7 cellular contexts compared by ENCODE assay signal in the genomic region with DNA sequence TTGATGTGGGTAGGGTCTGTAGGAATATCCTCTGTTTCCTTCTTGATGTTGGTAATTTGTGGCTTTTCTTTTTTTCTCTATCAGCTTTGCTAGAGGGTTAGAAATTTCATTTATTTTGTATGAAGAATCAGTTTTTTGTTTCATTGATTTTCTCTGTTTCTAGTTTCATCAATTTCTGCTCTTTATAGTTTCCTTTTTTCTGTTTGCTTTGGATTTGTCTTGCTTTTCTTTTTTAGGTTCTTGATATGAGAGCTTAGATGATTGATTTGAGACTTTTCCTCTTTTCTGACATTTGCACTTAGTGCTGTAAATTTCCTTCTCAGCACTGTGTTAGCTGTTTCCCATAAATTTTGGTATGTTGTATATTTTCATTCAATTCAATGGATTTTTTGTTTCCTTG.
"Had no signal": no experiment of that assay in that cellular context is flagged by ENCODE, and none has a peak within 500 bp of the region (broad histone marks: within the 10 kb centered on the region; RNA-seq: fewer than 3 reads in every experiment).

No MANE protein-coding gene starts in this region.

- H3K9ac ChIP-seq: KMS-11 had no signal

- H3K4me2 ChIP-seq: KMS-11 had no signal

- FAIRE-seq: HepG2, HTR-8/SVneo had no signal

- DNase-seq: IMR-90, KBM-7, KG1 had no signal

- ATAC-seq: HepG2 had no signal

- H3K27ac ChIP-seq: HL-60, KMS-11 had no signal
